14 cellular contexts compared by ENCODE assay signal in the genomic region with DNA sequence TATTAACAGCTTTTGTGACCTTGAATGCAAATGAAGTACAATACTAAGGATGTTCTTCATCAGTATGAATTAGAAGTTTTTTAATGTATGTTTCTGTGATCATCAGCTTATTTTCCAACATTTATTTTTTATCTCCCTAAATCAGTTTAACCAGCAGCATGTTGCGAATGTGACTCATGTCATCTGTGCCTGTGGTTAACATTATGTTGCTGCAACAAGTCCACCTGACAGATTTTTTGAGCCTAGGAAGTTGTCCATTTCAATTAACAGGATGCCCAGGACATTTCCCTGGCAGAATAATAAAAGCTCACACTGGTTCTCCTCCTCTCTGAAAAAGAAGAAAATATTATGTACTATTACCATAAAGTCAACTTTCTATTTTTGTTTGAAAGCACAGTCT.
DNase-seq lines count a peak whose midpoint lies in the region; ATAC-seq, FAIRE-seq and TF ChIP-seq lines count a peak whose summit lies in the region.
"Had no signal": no experiment of that assay in that cellular context is flagged by ENCODE, and none has a peak within 500 bp of the region (broad histone marks: within the 10 kb centered on the region; RNA-seq: fewer than 3 reads in every experiment).

No MANE protein-coding gene starts in this region.

- FAIRE-seq in pancreas (lab: Jason Lieb, UNC) (no peak), GM19239 (lab: Jason Lieb, UNC) (no peak)

- DNase-seq in astrocyte of the spinal cord (ENCODE audit: low read depth, low spot score) (peak; percentile 17), lung microvascular endothelial cell (ENCODE audit: low read depth in 2 of 2) (peak; percentile 13 to 55), pancreas (no peak), GM19239 (ENCODE audit: insufficient read length, low spot score) (no peak)
- DNase-seq: activated CD4-positive, CD25-positive, alpha-beta regulatory T cell treated with anti-CD3 and anti-CD28 coated beads, Interleukin-2, amount 50 U/mL, for 72 hours; effector CD4-positive, alpha-beta T cell; glutamatergic neuron; NCI-H2227 treated with DMSO at 0.1 percent for 48 hours; sigmoid colon; T-cell had no signal

- H3K36me3 ChIP-seq in pancreas: no peaks in the 10 kb centered on the region
- H3K36me3 ChIP-seq: sigmoid colon had no signal

- 59 to 62% methylated on average over 1 of the region's 1 CpG for WGBS in pancreas, 2 donors

- H3K4me1 ChIP-seq in pancreas: no peaks in the 10 kb centered on the region
- H3K4me1 ChIP-seq: sigmoid colon had no signal

- in situ Hi-C loops in astrocyte of the spinal cord (cut with HindIII; ENCODE audit: low sequenced_read_pairs): no loop called here

- no peaks in the 10 kb centered on the region for H3K27me3 ChIP-seq in pancreas
- H3K27me3 ChIP-seq: sigmoid colon had no signal

- H3K9me3 ChIP-seq in pancreas: no peaks in the 10 kb centered on the region
- H3K9me3 ChIP-seq: sigmoid colon had no signal

- no peak overlapping the region for H3K27ac ChIP-seq in pancreas
- H3K27ac ChIP-seq: sigmoid colon had no signal

- intact Hi-C loops in pancreas (cut with DNase I): no loop called here

- H3K4me3 ChIP-seq in astrocyte of the spinal cord (ENCODE audit: low read depth, low read length) (no peak overlapping the region), pancreas (no peak overlapping the region)
- H3K4me3 ChIP-seq: sigmoid colon had no signal

- TF ChIP-seq CTCF in astrocyte of the spinal cord (IDR thresholded peaks at IDR 0.05; ENCODE audit: low read depth, low read length) (no peak), pancreas (IDR thresholded peaks at IDR 0.05) (no peak)

- ATAC-seq in GM18870 (IDR thresholded peaks at IDR 0.05; ENCODE audit: unreplicated experiment) (peak; percentile 14), HG03175 (IDR thresholded peaks at IDR 0.05; ENCODE audit: unreplicated experiment) (peak; percentile 28), HG02870 (IDR thresholded peaks at IDR 0.05; ENCODE audit: unreplicated experiment) (no peak), GM21737 (IDR thresholded peaks at IDR 0.05; ENCODE audit: unreplicated experiment) (no peak), pancreas (no peak)
- ATAC-seq: T-cell had no signal

Comparison
In these comparisons a context has a peak if more than half of its experiments do, and no peak if none do; other contexts are left out.
1. ATAC-seq: peak in GM18870 (single experiment) and HG03175 (single experiment); none in HG02870 (single experiment), GM21737 (single experiment) and pancreas (0 of 4).
2. DNase-seq: peak in astrocyte of the spinal cord (single experiment) and lung microvascular endothelial cell (2 of 2); none in pancreas (0 of 6) and GM19239 (single experiment).